In the genomic region with DNA sequence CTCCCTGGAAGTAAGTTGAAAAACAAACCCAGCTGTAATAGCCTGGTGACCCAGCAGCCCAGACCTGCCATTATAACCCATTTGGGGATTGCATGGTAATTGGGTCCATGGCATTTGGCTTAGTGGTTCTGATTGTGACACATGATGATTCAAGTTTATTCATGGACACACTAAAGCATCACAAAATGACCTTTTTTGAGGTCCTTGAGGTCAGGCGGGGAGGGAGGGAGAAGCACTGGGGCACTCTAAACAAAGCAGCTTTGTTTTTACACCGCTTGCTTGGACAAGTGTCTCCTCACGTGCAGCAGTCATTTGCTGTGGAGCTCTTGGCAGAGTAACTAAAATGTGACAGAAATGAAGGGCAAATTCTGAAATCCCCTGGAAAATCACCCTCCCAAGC, we compare ENCODE assay signal across 24 cellular contexts.
A peak's percentile ranks its signal among the peaks of the same experiment; 100 is the strongest.
DNase-seq lines count a peak whose midpoint lies in the region; ATAC-seq and TF ChIP-seq lines count a peak whose summit lies in the region.
"Had no signal": no experiment of that assay in that cellular context is flagged by ENCODE, and none has a peak within 500 bp of the region (broad histone marks: within the 10 kb centered on the region; RNA-seq: fewer than 3 reads in every experiment).

No MANE protein-coding gene starts in this region.

- H3K4me3 ChIP-seq in PC-3 (ENCODE audit: low read length) (no peak overlapping the region), testis (no peak overlapping the region)
- H3K4me3 ChIP-seq: colonic mucosa, heart right ventricle had no signal

- TF ChIP-seq POLR2A in testis (IDR thresholded peaks at IDR 0.05) (no peak), erythroblast (IDR thresholded peaks at IDR 0.05; ENCODE audit: low read length) (no peak)

- H4K20me1 ChIP-seq in PC-3 (ENCODE audit: low read length): no peaks in the 10 kb centered on the region

- H3K79me2 ChIP-seq in PC-3 (ENCODE audit: low read length): no peaks in the 10 kb centered on the region

- H3K4me1 ChIP-seq in PC-3 (ENCODE audit: insufficient read depth, low read length) (peaks cover 67% of the 10 kb centered on the region), testis (peaks cover 12% of the 10 kb centered on the region)
- H3K4me1 ChIP-seq: Caco-2, colonic mucosa had no signal

- H3K9me3 ChIP-seq in PC-3 (ENCODE audit: low read length) (no peaks in the 10 kb centered on the region), testis (no peaks in the 10 kb centered on the region)
- H3K9me3 ChIP-seq: Caco-2, colonic mucosa, heart right ventricle had no signal

- POLR2A ChIA-PET in PC-3 (lab: Charles Lee; ENCODE audit: unreplicated experiment): interaction anchor here (0.5 to 0.6 kb wide), 2 partner anchors 25 to 1055 kb away, joined by 3 read pairs; no protein-coding TSS in a partner anchor

- BruUV-seq in PC-3 (replicated peaks; lab: Mats Ljungman, UMichigan): no TSS peak

- DNase-seq in PC-3 (peak; percentile 85), globus pallidus (ENCODE audit: low spot score) (peak; percentile 85), occipital lobe (lab: John Stamatoyannopoulos, UW) (peak; percentile 55), testis (peak; percentile 89), NAMALWA (ENCODE audit: low spot score) (no peak), COLO668 (lab: John Stamatoyannopoulos, UW; ENCODE audit: unreplicated experiment) (no peak), erythroblast (lab: John Stamatoyannopoulos, UW) (no peak)
- no peak for DNase-seq in central memory CD4-positive, alpha-beta T cell
- DNase-seq: activated CD8-positive, alpha-beta memory T cell treated with anti-CD3 and anti-CD28 coated beads, Interleukin-2, amount 10 ng/mL, durations not matched to agents 7 days and 5 days; activated naive CD8-positive, alpha-beta T cell treated with anti-CD3 and anti-CD28 coated beads for 36 hours; AML-193; Caco-2; colonic mucosa; endodermal cell; heart right ventricle; kidney; mesenchymal stem cell; naive thymus-derived CD8-positive, alpha-beta T cell; NCI-H1417 treated with DMSO at 0.1 percent for 48 hours; NCI-H2171; NCI-H69; small intestine; stimulated activated CD4-positive, alpha-beta T cell treated with anti-CD3 and anti-CD28 coated beads, Interleukin-4, amount 100 ng/mL, for 1 hour; stimulated activated naive CD8-positive, alpha-beta T cell treated with anti-CD3 and anti-CD28 coated beads, Interleukin-15, amount 100 ng/mL, for 72 hours had no signal

- WGBS in testis, 2 donors: 67 to 89% methylated on average over 3 of the region's 3 CpGs

- no peak overlapping the region for H2AFZ ChIP-seq in PC-3 (ENCODE audit: low read length)

- no peaks in the 10 kb centered on the region for H3K9me2 ChIP-seq in PC-3 (replicated peaks; ENCODE audit: low read length)

- ATAC-seq in PC-3: peak; percentile 41
- ATAC-seq: activated CD8-positive, alpha-beta memory T cell treated with anti-CD3 and anti-CD28 coated beads, Interleukin-2, amount 10 ng/mL, durations not matched to agents 7 days and 5 days; naive thymus-derived CD8-positive, alpha-beta T cell; stimulated activated naive CD8-positive, alpha-beta T cell treated with anti-CD3 and anti-CD28 coated beads, Interleukin-15, amount 100 ng/mL, for 72 hours had no signal

- peaks cover 4% of the 10 kb centered on the region for H3F3A ChIP-seq in PC-3 (ENCODE audit: low read length, unreplicated experiment)

- CTCF ChIA-PET in PC-3 (lab: Charles Lee): no interaction called here

- peak overlapping the region; percentile 88 for H3K9ac ChIP-seq in PC-3 (ENCODE audit: low read length)

- H3K27ac ChIP-seq in PC-3 (ENCODE audit: low read length): peak overlapping the region; percentile 95
- H3K27ac ChIP-seq in testis: peak overlapping the region; percentile 21 to 42
- H3K27ac ChIP-seq: colonic mucosa, heart right ventricle had no signal

- H3K27me3 ChIP-seq in PC-3 (ENCODE audit: low read length): no peaks in the 10 kb centered on the region
- no peaks in the 10 kb centered on the region for H3K27me3 ChIP-seq in testis
- H3K27me3 ChIP-seq: colonic mucosa, heart right ventricle had no signal

- no peaks in the 10 kb centered on the region for H3K36me3 ChIP-seq in PC-3 (ENCODE audit: low read depth, low read length)
- no peaks in the 10 kb centered on the region for H3K36me3 ChIP-seq in testis (ENCODE audit: low read depth, missing control alignments)
- H3K36me3 ChIP-seq: colonic mucosa, heart right ventricle had no signal

- intact Hi-C loops in PC-3 (cut with micrococcal nuclease) (loop anchor here (5.0 kb wide), 1 partner anchor 59 kb away; no protein-coding TSS in a partner anchor), testis (cut with DNase I; ENCODE audit: low total_unique reads) (no loop called here)

- TF ChIP-seq CTCF in PC-3 (conservative IDR thresholded peaks at IDR 0.05; ENCODE audit: low read depth, low read length): no peak
- TF ChIP-seq CTCF in testis (IDR thresholded peaks at IDR 0.05): no peak

- 0 out of 2 replicates have a peak overlapping the region, but pooled peaks have one; percentile 9 for H3K4me2 ChIP-seq in PC-3 (ENCODE audit: low read length)

Comparison
In these comparisons a context has a peak if more than half of its experiments do, and no peak if none do; other contexts are left out.
1. DNase-seq: peak in PC-3 (single experiment), globus pallidus (single experiment), occipital lobe (single experiment) and testis (single experiment); none in NAMALWA (single experiment), COLO668 (single experiment), erythroblast (0 of 2) and central memory CD4-positive, alpha-beta T cell (single experiment).